In the genomic region with DNA sequence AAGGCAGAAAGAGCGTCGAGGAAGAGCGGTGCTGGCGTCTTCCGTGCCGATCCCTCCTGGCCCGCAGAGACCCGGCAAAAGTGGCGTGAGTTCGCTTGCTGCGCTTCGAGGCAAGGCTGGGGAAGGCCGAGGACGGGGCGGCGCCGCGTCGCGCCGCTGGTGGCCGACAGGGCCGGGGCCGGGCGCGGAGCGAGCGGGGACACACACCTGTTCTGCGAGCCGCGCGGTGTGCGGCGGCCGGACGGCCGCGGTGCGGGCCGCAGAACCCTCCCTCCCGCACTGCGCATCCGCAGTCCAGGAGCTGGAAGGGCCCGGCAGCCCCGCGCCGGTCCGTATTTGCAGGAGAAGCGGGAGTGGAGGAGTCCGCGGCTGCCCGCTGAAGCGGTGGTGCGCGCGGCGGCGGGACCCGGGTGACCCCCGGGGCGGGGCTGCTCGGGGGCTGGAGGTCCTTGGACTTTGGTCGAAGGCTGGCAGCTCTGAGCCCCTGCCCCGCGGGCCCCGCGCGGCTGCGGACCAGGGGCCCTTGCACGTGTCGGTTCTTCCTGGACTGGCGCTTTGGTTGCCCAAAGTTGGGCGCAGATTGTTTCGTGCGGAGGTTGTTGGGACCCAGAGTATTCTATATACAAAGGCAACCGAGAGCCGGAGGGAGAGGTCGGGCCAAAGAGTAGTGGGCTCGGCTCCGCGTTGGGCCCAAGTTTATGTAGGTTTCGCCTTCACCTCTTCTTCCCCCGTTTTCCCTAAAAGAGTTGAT, we compare ENCODE assay signal across 8 cellular contexts. TPM values are rescaled to one million over a fixed set of nuclear protein-coding genes. Genes with fewer than 3 reads are reported as not detected.
A peak's percentile ranks its signal among the peaks of the same experiment; 100 is the strongest.
DNase-seq lines count a peak whose midpoint lies in the region; ATAC-seq lines count a peak whose summit lies in the region.

No MANE protein-coding gene starts in this region.

- DNase-seq in activated CD4-positive, alpha-beta T cell treated with anti-CD3 and anti-CD28 coated beads, Interleukin-2, amount 10 ng/mL, durations not matched to agents 24 days and 14 days, result peak; percentile 62
- no peak for DNase-seq in activated CD4-positive, alpha-beta T cell treated with anti-CD3 and anti-CD28 coated beads for 4 hours
- peak; percentile 43 for DNase-seq in activated naive CD8-positive, alpha-beta T cell treated with anti-CD3 and anti-CD28 coated beads, Interleukin-2, amount 10 ng/mL, durations not matched to agents 7 days and 5 days
- peak; percentile 21 for DNase-seq in iPS-NIHi11 (ENCODE audit: low spot score)
- peak in 1 of 49 donors; percentile 29 for DNase-seq in substantia nigra (lab: John Stamatoyannopoulos, UW)
- DNase-seq in NOMO-1 treated with DMSO at 0.1 percent for 48 hours (lab: John Stamatoyannopoulos, UW; ENCODE audit: unreplicated experiment), result no peak
- DNase-seq in OCI-M1 (lab: John Stamatoyannopoulos, UW), result no peak
- DNase-seq in superior temporal gyrus (ENCODE audit: extremely low spot score), result no peak

- intact Hi-C loops in activated CD4-positive, alpha-beta T cell treated with anti-CD3 and anti-CD28 coated beads, Interleukin-2, amount 10 ng/mL, durations not matched to agents 24 days and 14 days (cut with micrococcal nuclease), result no loop called here

- no peaks in the 10 kb centered on the region for H3K9me3 Mint-ChIP-seq in activated CD4-positive, alpha-beta T cell treated with anti-CD3 and anti-CD28 coated beads, Interleukin-2, amount 10 ng/mL, durations not matched to agents 24 days and 14 days
- no peaks in the 10 kb centered on the region for H3K9me3 Mint-ChIP-seq in activated naive CD8-positive, alpha-beta T cell treated with anti-CD3 and anti-CD28 coated beads, Interleukin-2, amount 10 ng/mL, durations not matched to agents 7 days and 5 days

- peaks cover 22% of the 10 kb centered on the region for H3K4me1 Mint-ChIP-seq in activated CD4-positive, alpha-beta T cell treated with anti-CD3 and anti-CD28 coated beads, Interleukin-2, amount 10 ng/mL, durations not matched to agents 24 days and 14 days
- peaks cover 22% of the 10 kb centered on the region for H3K4me1 Mint-ChIP-seq in activated naive CD8-positive, alpha-beta T cell treated with anti-CD3 and anti-CD28 coated beads, Interleukin-2, amount 10 ng/mL, durations not matched to agents 7 days and 5 days

- H3K4me3 Mint-ChIP-seq in activated CD4-positive, alpha-beta T cell treated with anti-CD3 and anti-CD28 coated beads, Interleukin-2, amount 10 ng/mL, durations not matched to agents 24 days and 14 days, result peak overlapping the region; percentile 32
- peak overlapping the region; percentile 31 for H3K4me3 Mint-ChIP-seq in activated naive CD8-positive, alpha-beta T cell treated with anti-CD3 and anti-CD28 coated beads, Interleukin-2, amount 10 ng/mL, durations not matched to agents 7 days and 5 days

- no peak overlapping the region for H3K27ac Mint-ChIP-seq in activated CD4-positive, alpha-beta T cell treated with anti-CD3 and anti-CD28 coated beads, Interleukin-2, amount 10 ng/mL, durations not matched to agents 24 days and 14 days
- H3K27ac Mint-ChIP-seq in activated naive CD8-positive, alpha-beta T cell treated with anti-CD3 and anti-CD28 coated beads, Interleukin-2, amount 10 ng/mL, durations not matched to agents 7 days and 5 days, result no peak overlapping the region

- POLR2A ChIA-PET in activated naive CD8-positive, alpha-beta T cell treated with anti-CD3 and anti-CD28 coated beads, Interleukin-2, amount 10 ng/mL, durations not matched to agents 7 days and 5 days (lab: Charles Lee), result interaction anchor here (0.6 kb wide), 1 partner anchor 432 kb away, joined by 4 read pairs; a partner anchor contains a TSS

- no peak for ATAC-seq in activated naive CD8-positive, alpha-beta T cell treated with anti-CD3 and anti-CD28 coated beads, Interleukin-2, amount 10 ng/mL, durations not matched to agents 7 days and 5 days (ENCODE audit: low read depth)

- peak overlapping the region; percentile 93 for H3K27ac ChIP-seq in substantia nigra (ENCODE audit: low read depth, low read length, poor library complexity, severe bottlenecking)

- peaks cover 39% of the 10 kb centered on the region for H3K27me3 Mint-ChIP-seq in activated CD4-positive, alpha-beta T cell treated with anti-CD3 and anti-CD28 coated beads, Interleukin-2, amount 10 ng/mL, durations not matched to agents 24 days and 14 days
- peaks cover 39% of the 10 kb centered on the region for H3K27me3 Mint-ChIP-seq in activated naive CD8-positive, alpha-beta T cell treated with anti-CD3 and anti-CD28 coated beads, Interleukin-2, amount 10 ng/mL, durations not matched to agents 7 days and 5 days

- no peaks in the 10 kb centered on the region for H3K36me3 Mint-ChIP-seq in activated CD4-positive, alpha-beta T cell treated with anti-CD3 and anti-CD28 coated beads, Interleukin-2, amount 10 ng/mL, durations not matched to agents 24 days and 14 days (ENCODE audit: low read depth)
- H3K36me3 Mint-ChIP-seq in activated naive CD8-positive, alpha-beta T cell treated with anti-CD3 and anti-CD28 coated beads, Interleukin-2, amount 10 ng/mL, durations not matched to agents 7 days and 5 days, result no peaks in the 10 kb centered on the region

RNA-seq across cellular contexts. Expression of a gene that starts 2.5 kb away (rescaled TPM):
- 101 and 102 TPM in 2 replicates for total RNA-seq in activated CD4-positive, alpha-beta T cell treated with anti-CD3 and anti-CD28 coated beads, Interleukin-2, amount 10 ng/mL, durations not matched to agents 24 days and 14 days
- 10 to 100 TPM; 91.3 to 94.4 TPM for total RNA-seq in activated naive CD8-positive, alpha-beta T cell treated with anti-CD3 and anti-CD28 coated beads, Interleukin-2, amount 10 ng/mL, durations not matched to agents 7 days and 5 days

RNA-seq across cellular contexts. Expression of a gene that starts 52.5 kb away (rescaled TPM):
- 50.2 and 53.2 TPM in 2 replicates for total RNA-seq in activated CD4-positive, alpha-beta T cell treated with anti-CD3 and anti-CD28 coated beads, Interleukin-2, amount 10 ng/mL, durations not matched to agents 24 days and 14 days
- 10 to 100 TPM; 26.5 to 30.4 TPM for total RNA-seq in activated naive CD8-positive, alpha-beta T cell treated with anti-CD3 and anti-CD28 coated beads, Interleukin-2, amount 10 ng/mL, durations not matched to agents 7 days and 5 days

Comparison
In these comparisons a context has a peak if more than half of its experiments do, and no peak if none do; other contexts are left out.
1. DNase-seq: peak in activated CD4-positive, alpha-beta T cell treated with anti-CD3 and anti-CD28 coated beads, Interleukin-2, amount 10 ng/mL, durations not matched to agents 24 days and 14 days (single experiment), activated naive CD8-positive, alpha-beta T cell treated with anti-CD3 and anti-CD28 coated beads, Interleukin-2, amount 10 ng/mL, durations not matched to agents 7 days and 5 days (single experiment) and iPS-NIHi11 (single experiment); none in activated CD4-positive, alpha-beta T cell treated with anti-CD3 and anti-CD28 coated beads for 4 hours (0 of 2), NOMO-1 treated with DMSO at 0.1 percent for 48 hours (single experiment), OCI-M1 (single experiment) and superior temporal gyrus (single experiment).